2 cellular contexts compared by ENCODE assay signal in genomic region chr14:20857207-20857606, GRCh38.
TF ChIP-seq lines count a peak whose summit lies in the region.

No MANE protein-coding gene starts in this region.

TF ChIP-seq in A549, 52 proteins besides CTCF, POLR2A, EP300 and RAD21:
- TF ChIP-seq NR3C1 (IDR thresholded peaks at IDR 0.05) = no peak
- no peak for TF ChIP-seq BHLHE40 (IDR thresholded peaks at IDR 0.05; ENCODE audit: low read depth, low read length)
- no peak for TF ChIP-seq MAX (IDR thresholded peaks at IDR 0.05)
- TF ChIP-seq TFCP2L1 (CRISPR knock-in tag; IDR thresholded peaks at IDR 0.05) = no peak
- TF ChIP-seq RARB (CRISPR knock-in tag; IDR thresholded peaks at IDR 0.05) = no peak
- TF ChIP-seq MAFK (IDR thresholded peaks at IDR 0.05; ENCODE audit: partially characterized antibody) = no peak
- no peak for TF ChIP-seq REST (IDR thresholded peaks at IDR 0.05)
- no peak for TF ChIP-seq USF2 (IDR thresholded peaks at IDR 0.05)
- TF ChIP-seq ZSCAN20 (CRISPR knock-in tag; IDR thresholded peaks at IDR 0.05) = no peak
- TF ChIP-seq CHD4 (IDR thresholded peaks at IDR 0.05; ENCODE audit: borderline replicate concordance) = no peak
- TF ChIP-seq HDAC2 (IDR thresholded peaks at IDR 0.05) = no peak
- no peak for TF ChIP-seq FOSL2 (IDR thresholded peaks at IDR 0.05)
- no peak for TF ChIP-seq FOSL2 (CRISPR knock-in tag; IDR thresholded peaks at IDR 0.05)
TF ChIP-seq in A549: peak in this region for 0.

TF ChIP-seq in K562, 482 proteins besides CTCF, POLR2A, EP300 and RAD21:
- TF ChIP-seq SMARCA5 (IDR thresholded peaks at IDR 0.05) = no peak
- no peak for TF ChIP-seq ID3 (CRISPR knock-in tag; IDR thresholded peaks at IDR 0.05)
- TF ChIP-seq ID3 (tag; IDR thresholded peaks at IDR 0.05) = no peak
- no peak for TF ChIP-seq MEF2A (IDR thresholded peaks at IDR 0.05; ENCODE audit: control insufficient read depth, low read depth, low read length)
- no peak for TF ChIP-seq GATA2 (CRISPR knock-in tag; IDR thresholded peaks at IDR 0.05)
- TF ChIP-seq MAX (CRISPR knock-in tag; IDR thresholded peaks at IDR 0.05) = no peak
- TF ChIP-seq NCOA2 (IDR thresholded peaks at IDR 0.05; ENCODE audit: partially characterized antibody in 2 of 2) = no peak
- no peak for TF ChIP-seq MBD1 (CRISPR knock-in tag; IDR thresholded peaks at IDR 0.05)
- TF ChIP-seq FOXJ3 (CRISPR knock-in tag; IDR thresholded peaks at IDR 0.05) = no peak
- no peak for TF ChIP-seq GTF2E2 (tag; IDR thresholded peaks at IDR 0.05)
- TF ChIP-seq ZNF140 (CRISPR knock-in tag; IDR thresholded peaks at IDR 0.05) = no peak
- no peak for TF ChIP-seq TARDBP (IDR thresholded peaks at IDR 0.05)
- no peak for TF ChIP-seq ESRRA (IDR thresholded peaks at IDR 0.05; ENCODE audit: borderline replicate concordance, low read depth)
- no peak for TF ChIP-seq SRSF7 (optimal IDR thresholded peaks at IDR 0.05; ENCODE audit: low read depth, low read length)
- TF ChIP-seq PHF21A (IDR thresholded peaks at IDR 0.05; ENCODE audit: borderline replicate concordance, low read depth) = no peak
- no peak for TF ChIP-seq DNMT1 (IDR thresholded peaks at IDR 0.05)
